Comparison of ENCODE assay signal across 8 cellular contexts in the genomic region with DNA sequence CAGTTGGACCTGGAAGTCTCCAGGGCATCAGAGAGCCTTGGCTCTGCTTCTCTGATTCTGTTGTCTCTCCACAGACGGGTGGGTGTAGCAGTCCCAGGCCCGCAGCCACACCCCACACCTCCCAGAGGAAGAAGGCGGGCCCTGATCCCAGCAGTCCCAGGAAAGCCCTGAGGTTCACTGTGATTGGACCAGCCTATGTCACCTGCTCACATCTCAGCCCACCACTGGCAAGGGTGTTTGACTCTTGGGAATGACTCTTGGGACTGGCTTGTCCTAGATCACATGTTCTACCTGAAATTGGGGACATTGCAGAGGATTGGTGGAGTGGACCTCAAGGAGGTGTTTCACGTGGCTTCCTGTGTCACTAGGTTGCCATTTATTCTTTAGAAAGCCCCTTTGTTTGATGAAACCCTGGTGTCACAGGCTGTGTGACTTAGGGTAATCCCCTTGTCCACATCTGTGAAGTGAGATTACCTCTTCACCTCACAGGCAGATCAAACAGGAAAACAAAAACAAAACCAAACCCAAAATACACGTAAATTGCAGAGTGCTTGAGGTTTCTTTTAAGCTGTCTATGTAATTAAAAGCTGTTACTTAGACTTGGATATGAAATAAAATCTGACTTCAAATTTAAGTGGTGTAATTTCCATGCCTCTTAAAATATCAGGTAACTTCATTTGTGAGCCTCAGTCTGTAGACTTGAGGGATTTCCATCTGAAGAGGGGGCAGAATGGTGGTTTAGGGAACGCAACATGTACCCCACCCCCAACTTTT. TPM values are rescaled to one million over a fixed set of nuclear protein-coding genes. Genes with fewer than 3 reads are reported as not detected.
A peak's percentile ranks its signal among the peaks of the same experiment; 100 is the strongest.
DNase-seq lines count a peak whose midpoint lies in the region; ATAC-seq, FAIRE-seq and TF ChIP-seq lines count a peak whose summit lies in the region.

No MANE protein-coding gene starts in this region.

- H3K27me3 Mint-ChIP-seq in chondrocyte (ENCODE audit: low read depth): no peaks in the 10 kb centered on the region

- in situ Hi-C loops in gastrocnemius medialis (cut with MboI; ENCODE audit: low sequenced_read_pairs in 4 of 4): no loop called here

- no peak overlapping the region for H3K27ac Mint-ChIP-seq in chondrocyte (ENCODE audit: unreplicated experiment)

- no peak overlapping the region for H3K4me3 Mint-ChIP-seq in chondrocyte (ENCODE audit: unreplicated experiment)

- H3K9me3 ChIP-seq in ascending aorta: no peaks in the 10 kb centered on the region
- no peaks in the 10 kb centered on the region for H3K9me3 ChIP-seq in ovary
- H3K9me3 ChIP-seq in gastrocnemius medialis: no peaks in the 10 kb centered on the region

- H3K4me1 Mint-ChIP-seq in chondrocyte (ENCODE audit: low read depth): peaks cover 23% of the 10 kb centered on the region

- DNase-seq in GM12891 (ENCODE audit: insufficient read length, low spot score): peak; percentile 65
- no peak for DNase-seq in ascending aorta (ENCODE audit: low spot score in 2 of 2)
- DNase-seq in stimulated activated CD4-positive, alpha-beta T cell treated with anti-CD3 and anti-CD28 coated beads, Interleukin-4, amount 100 ng/mL, for 4 hours: peak; percentile 7 to 22
- no peak for DNase-seq in ovary
- no peak for DNase-seq in gastrocnemius medialis
- DNase-seq in chondrocyte (ENCODE audit: low spot score): no peak

- 75 to 93% (median 76%) methylated on average over 6 of the region's 6 CpGs for WGBS in ovary, 3 donors

- ATAC-seq in GM21367 (IDR thresholded peaks at IDR 0.05; ENCODE audit: unreplicated experiment): peak; percentile 94
- ATAC-seq in HG03457 (IDR thresholded peaks at IDR 0.05; ENCODE audit: unreplicated experiment): peak; percentile 98
- no peak for ATAC-seq in gastrocnemius medialis

- peaks cover 0 to 41% of the 10 kb centered on the region in 2 donors for H3K4me1 ChIP-seq in ascending aorta
- peaks cover 4% of the 10 kb centered on the region for H3K4me1 ChIP-seq in ovary (ENCODE audit: insufficient read depth)
- H3K4me1 ChIP-seq in gastrocnemius medialis: peaks cover 0 to 3% of the 10 kb centered on the region in 2 donors

- H3K27ac ChIP-seq in ascending aorta: peak overlapping the region; percentile 65 to 70
- no peak overlapping the region for H3K27ac ChIP-seq in ovary
- H3K27ac ChIP-seq in gastrocnemius medialis: peak overlapping the region in 1 of 4 donors; percentile 2

- no peaks in the 10 kb centered on the region for H3K36me3 Mint-ChIP-seq in chondrocyte (ENCODE audit: low read depth)

- TF ChIP-seq CTCF in ascending aorta (IDR thresholded peaks at IDR 0.05) (no peak), ovary (IDR thresholded peaks at IDR 0.05) (no peak), gastrocnemius medialis (IDR thresholded peaks at IDR 0.05 in 4 of 5, conservative IDR thresholded peaks at IDR 0.05 in 1 of 5) (no peak), chondrocyte (IDR thresholded peaks at IDR 0.05) (no peak)

- H3K27me3 ChIP-seq in ascending aorta (no peaks in the 10 kb centered on the region), ovary (no peaks in the 10 kb centered on the region), gastrocnemius medialis (no peaks in the 10 kb centered on the region)

- no peaks in the 10 kb centered on the region for H3K9me3 Mint-ChIP-seq in chondrocyte (ENCODE audit: low read depth)

- no peak for TF ChIP-seq EP300 in ovary (IDR thresholded peaks at IDR 0.05)

- FAIRE-seq in GM12891 (lab: Jason Lieb, UNC): peak; percentile 93

- TF ChIP-seq POLR2A in GM12891 (IDR thresholded peaks at IDR 0.05; ENCODE audit: low read depth, low read length): no peak
- TF ChIP-seq POLR2A in ovary (IDR thresholded peaks at IDR 0.05): no peak
- no peak for TF ChIP-seq POLR2A in gastrocnemius medialis (IDR thresholded peaks at IDR 0.05)

- H3K36me3 ChIP-seq in ascending aorta (no peaks in the 10 kb centered on the region), ovary (no peaks in the 10 kb centered on the region), gastrocnemius medialis (no peaks in the 10 kb centered on the region)

- intact Hi-C loops in ascending aorta (cut with DNase I): no loop called here
- intact Hi-C loops in ovary (cut with DNase I): no loop called here
- intact Hi-C loops in gastrocnemius medialis (cut with DNase I; ENCODE audit: low total_unique reads): no loop called here

- no peak overlapping the region for H3K4me3 ChIP-seq in ascending aorta
- H3K4me3 ChIP-seq in ovary: no peak overlapping the region
- no peak overlapping the region for H3K4me3 ChIP-seq in gastrocnemius medialis

TF ChIP-seq in GM12891, 5 proteins besides CTCF, POLR2A, EP300 and RAD21:
- no peak for TF ChIP-seq PAX5 (IDR thresholded peaks at IDR 0.05; ENCODE audit: insufficient read depth, low read length, severe bottlenecking)
- TF ChIP-seq POU2F2 (IDR thresholded peaks at IDR 0.05; ENCODE audit: low read depth, low read length): no peak
- TF ChIP-seq TAF1 (IDR thresholded peaks at IDR 0.05; ENCODE audit: low read depth, low read length): no peak
- TF ChIP-seq POLR2AphosphoS5 (IDR thresholded peaks at IDR 0.05; ENCODE audit: low read depth, low read length): no peak
- no peak for TF ChIP-seq SPI1 (IDR thresholded peaks at IDR 0.05; ENCODE audit: low read depth, low read length)
TF ChIP-seq in GM12891: peak in this region for 0.

RNA-seq across cellular contexts. Expression of a gene that starts 26.7 kb away (rescaled TPM):
- 23.1 TPM for polyA plus RNA-seq in GM12891 (2012; ENCODE audit: low read depth, missing spikeins)
- total RNA-seq in ascending aorta: 144 TPM
- total RNA-seq in ovary: 100 to 1,000 TPM in 5 of 7 donors, 10 to 100 TPM in 2; 51.9 to 141 (median 126) TPM
- polyA plus RNA-seq in ovary: 100 to 1,000 TPM in 1 of 2 donors, 10 to 100 TPM in 1; 78.6 to 190 TPM
- total RNA-seq in gastrocnemius medialis: 10 to 100 TPM; 10.9 to 21.5 (median 12.0) TPM
- 56.5 to 75.3 TPM (median 70.2 TPM) in 3 replicates for total RNA-seq in chondrocyte

Comparison
In these comparisons a context has a peak if more than half of its experiments do, and no peak if none do; other contexts are left out.
1. DNase-seq: peak in GM12891 (single experiment) and stimulated activated CD4-positive, alpha-beta T cell treated with anti-CD3 and anti-CD28 coated beads, Interleukin-4, amount 100 ng/mL, for 4 hours (2 of 2); none in ascending aorta (0 of 2), ovary (0 of 5), gastrocnemius medialis (0 of 2) and chondrocyte (single experiment).
2. ATAC-seq: peak in GM21367 (single experiment) and HG03457 (single experiment); none in gastrocnemius medialis (0 of 2).
3. H3K27ac ChIP-seq: peak in ascending aorta (2 of 2); none in ovary (0 of 2).